Comparison of ENCODE assay signal across 25 cellular contexts in the genomic region with DNA sequence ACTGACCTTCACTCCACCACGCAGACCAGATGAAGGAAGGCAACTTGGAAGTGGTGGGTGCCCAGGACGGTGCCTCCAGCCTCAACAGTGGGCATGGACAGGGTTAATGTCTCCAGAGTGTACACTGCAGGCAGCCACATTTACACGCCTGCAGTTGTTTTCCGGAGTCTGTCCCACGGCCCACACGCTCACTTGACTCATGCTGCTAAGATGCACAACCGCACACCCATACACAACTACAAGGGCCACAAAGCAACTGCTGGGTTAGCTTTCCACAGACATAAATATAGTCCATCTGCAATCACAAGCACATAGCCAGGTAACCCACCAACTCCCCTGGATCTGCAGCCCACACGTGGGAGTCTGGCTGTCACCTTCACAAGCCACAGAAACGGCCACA. TPM values are rescaled to one million over a fixed set of nuclear protein-coding genes. Genes with fewer than 3 reads are reported as not detected.
DNase-seq lines count a peak whose midpoint lies in the region; ATAC-seq and TF ChIP-seq lines count a peak whose summit lies in the region.
"Had no signal": no experiment of that assay in that cellular context is flagged by ENCODE, and none has a peak within 500 bp of the region (broad histone marks: within the 10 kb centered on the region; RNA-seq: fewer than 3 reads in every experiment).

No MANE protein-coding gene starts in this region.

- DNase-seq in activated CD4-positive, alpha-beta T cell treated with anti-CD3 and anti-CD28 coated beads, Interleukin-2, amount 10 ng/mL, durations not matched to agents 24 days and 14 days = no peak
- no peak for DNase-seq in activated CD4-positive, alpha-beta T cell treated with anti-CD3 and anti-CD28 coated beads, Interleukin-2, amount 50 U/mL, for 4 hours
- no peak for DNase-seq in ascending aorta (ENCODE audit: low spot score in 2 of 2)
- DNase-seq in naive thymus-derived CD4-positive, alpha-beta T cell = no peak
- no peak for DNase-seq in tibial artery
- no peak for DNase-seq in BE2C
- DNase-seq in EL = no peak
- no peak for DNase-seq in NCI-H1105 (lab: John Stamatoyannopoulos, UW)
- DNase-seq: activated CD4-positive, alpha-beta T cell treated with anti-CD3 and anti-CD28 coated beads, Interleukin-2, amount 10 ng/mL, durations not matched to agents 7 days and 5 days; aorta; COR-L47; midbrain; NCI-H1436 treated with DMSO at 0.1 percent for 48 hours; NCI-H510A treated with DMSO at 0.1 percent for 48 hours; Peyer's patch; posterior cingulate gyrus; stimulated activated naive CD4-positive, alpha-beta T cell had no signal

- H3K27ac Mint-ChIP-seq in activated CD4-positive, alpha-beta T cell treated with anti-CD3 and anti-CD28 coated beads, Interleukin-2, amount 10 ng/mL, durations not matched to agents 24 days and 14 days = peak overlapping the region; percentile 35
- H3K27ac Mint-ChIP-seq in naive thymus-derived CD4-positive, alpha-beta T cell = peak overlapping the region in 5 of 9 donors; percentile 38 to 87 (median 59)
- H3K27ac Mint-ChIP-seq: activated CD4-positive, alpha-beta T cell treated with anti-CD3 and anti-CD28 coated beads, Interleukin-2, amount 10 ng/mL, durations not matched to agents 7 days and 5 days; activated T-helper 17 cell treated with anti-CD3 and anti-CD28 coated beads, Interleukin-2, amount 50 U/mL, for 72 hours; T-helper 1 cell treated with Interleukin-12 subunit alpha and Interleukin-12 subunit beta and Interleukin-4 antibody, amounts not matched to agents 30 μg/mL and 1 μg/mL, for 36 hours had no signal

- H3K36me3 ChIP-seq in ascending aorta = no peaks in the 10 kb centered on the region
- no peaks in the 10 kb centered on the region for H3K36me3 ChIP-seq in naive thymus-derived CD4-positive, alpha-beta T cell (ENCODE audit: control insufficient read depth in 2 of 3, insufficient read depth in 3 of 3, low read length in 3 of 3)
- no peaks in the 10 kb centered on the region for H3K36me3 ChIP-seq in tibial artery
- H3K36me3 ChIP-seq in BE2C = no peaks in the 10 kb centered on the region

- TF ChIP-seq CTCF in ascending aorta (IDR thresholded peaks at IDR 0.05) (no peak), tibial artery (IDR thresholded peaks at IDR 0.05) (no peak), BE2C (IDR thresholded peaks at IDR 0.05; ENCODE audit: low read depth, low read length) (no peak)

- no peaks in the 10 kb centered on the region for H3K27me3 Mint-ChIP-seq in activated CD4-positive, alpha-beta T cell treated with anti-CD3 and anti-CD28 coated beads, Interleukin-2, amount 10 ng/mL, durations not matched to agents 24 days and 14 days
- no peaks in the 10 kb centered on the region for H3K27me3 Mint-ChIP-seq in naive thymus-derived CD4-positive, alpha-beta T cell
- H3K27me3 Mint-ChIP-seq: activated CD4-positive, alpha-beta T cell treated with anti-CD3 and anti-CD28 coated beads, Interleukin-2, amount 10 ng/mL, durations not matched to agents 7 days and 5 days; activated T-helper 17 cell treated with anti-CD3 and anti-CD28 coated beads, Interleukin-2, amount 50 U/mL, for 72 hours; central memory CD8-positive, alpha-beta T cell had no signal

- H3K27me3 ChIP-seq in ascending aorta = no peaks in the 10 kb centered on the region
- no peaks in the 10 kb centered on the region for H3K27me3 ChIP-seq in naive thymus-derived CD4-positive, alpha-beta T cell (ENCODE audit: control insufficient read depth in 2 of 2, insufficient read depth in 2 of 2, low read length in 2 of 2)
- no peaks in the 10 kb centered on the region for H3K27me3 ChIP-seq in tibial artery
- H3K27me3 ChIP-seq in BE2C = 0 out of 2 replicates have a peak, but pooled peaks cover 10% of the 10 kb centered on the region
- H3K27me3 ChIP-seq: MG63, Peyer's patch had no signal

- no peak overlapping the region for H3K4me3 Mint-ChIP-seq in activated CD4-positive, alpha-beta T cell treated with anti-CD3 and anti-CD28 coated beads, Interleukin-2, amount 10 ng/mL, durations not matched to agents 24 days and 14 days
- no peak overlapping the region for H3K4me3 Mint-ChIP-seq in naive thymus-derived CD4-positive, alpha-beta T cell
- H3K4me3 Mint-ChIP-seq: activated CD4-positive, alpha-beta T cell treated with anti-CD3 and anti-CD28 coated beads, Interleukin-2, amount 10 ng/mL, durations not matched to agents 7 days and 5 days; activated T-helper 17 cell treated with anti-CD3 and anti-CD28 coated beads, Interleukin-2, amount 50 U/mL, for 72 hours; central memory CD8-positive, alpha-beta T cell; nephron; T-helper 1 cell treated with Interleukin-12 subunit alpha and Interleukin-12 subunit beta and Interleukin-4 antibody, amounts not matched to agents 30 μg/mL and 1 μg/mL, for 36 hours had no signal

- no peak overlapping the region for H3K4me3 ChIP-seq in ascending aorta
- H3K4me3 ChIP-seq in naive thymus-derived CD4-positive, alpha-beta T cell (ENCODE audit: low read length) = no peak overlapping the region
- no peak overlapping the region for H3K4me3 ChIP-seq in tibial artery
- H3K4me3 ChIP-seq in BE2C (ENCODE audit: low read depth, low read length) = no peak overlapping the region
- H3K4me3 ChIP-seq: MG63, Peyer's patch, smooth muscle cell had no signal

- no peaks in the 10 kb centered on the region for H3K9me3 Mint-ChIP-seq in activated CD4-positive, alpha-beta T cell treated with anti-CD3 and anti-CD28 coated beads, Interleukin-2, amount 10 ng/mL, durations not matched to agents 24 days and 14 days
- H3K9me3 Mint-ChIP-seq in naive thymus-derived CD4-positive, alpha-beta T cell = peaks cover 0 to under 1% (median 0%) of the 10 kb centered on the region in 11 donors
- H3K9me3 Mint-ChIP-seq: activated CD4-positive, alpha-beta T cell treated with anti-CD3 and anti-CD28 coated beads, Interleukin-2, amount 10 ng/mL, durations not matched to agents 7 days and 5 days; activated naive CD4-positive, alpha-beta T cell treated with anti-CD3 and anti-CD28 coated beads, Interleukin-2, amount 50 U/mL, for 72 hours; activated T-helper 17 cell treated with anti-CD3 and anti-CD28 coated beads, Interleukin-2, amount 50 U/mL, for 72 hours; central memory CD8-positive, alpha-beta T cell; nephron; T-helper 1 cell treated with Interleukin-12 subunit alpha and Interleukin-12 subunit beta and Interleukin-4 antibody, amounts not matched to agents 30 μg/mL and 1 μg/mL, for 36 hours had no signal

- H3K4me1 ChIP-seq in ascending aorta (no peaks in the 10 kb centered on the region), tibial artery (peaks cover 0 to 20% (median 11%) of the 10 kb centered on the region in 4 donors), BE2C (no peaks in the 10 kb centered on the region)
- H3K4me1 ChIP-seq in naive thymus-derived CD4-positive, alpha-beta T cell (ENCODE audit: control insufficient read depth in 2 of 2, insufficient read depth in 2 of 2, low read length in 2 of 2) = no peaks in the 10 kb centered on the region
- H3K4me1 ChIP-seq: Peyer's patch had no signal

- intact Hi-C loops in activated CD4-positive, alpha-beta T cell treated with anti-CD3 and anti-CD28 coated beads, Interleukin-2, amount 10 ng/mL, durations not matched to agents 24 days and 14 days (cut with micrococcal nuclease) = no loop called here
- intact Hi-C loops in ascending aorta (cut with DNase I) = no loop called here
- intact Hi-C loops in naive thymus-derived CD4-positive, alpha-beta T cell (cut with micrococcal nuclease) = no loop called here
- intact Hi-C loops in tibial artery (cut with DNase I; ENCODE audit: low total_unique reads) = loop anchor here (1.0 to 5.0 kb wide), 2 partner anchors 57 to 151 kb away; no protein-coding TSS in a partner anchor

- CTCF ChIA-PET in naive thymus-derived CD4-positive, alpha-beta T cell (lab: Charles Lee) = interaction anchor here (0.6 to 5.4 kb wide), 3 partner anchors 56 to 101 kb away, joined by 3 to 78 read pairs (median 55); a partner anchor contains a TSS

- H3K9me3 ChIP-seq in ascending aorta = no peaks in the 10 kb centered on the region
- H3K9me3 ChIP-seq in naive thymus-derived CD4-positive, alpha-beta T cell (ENCODE audit: control insufficient read depth in 2 of 3, low read length in 3 of 3) = no peaks in the 10 kb centered on the region
- no peaks in the 10 kb centered on the region for H3K9me3 ChIP-seq in tibial artery
- H3K9me3 ChIP-seq in BE2C = no peaks in the 10 kb centered on the region
- H3K9me3 ChIP-seq: MG63, Peyer's patch had no signal

- peak overlapping the region; percentile 66 to 70 for H3K27ac ChIP-seq in ascending aorta
- H3K27ac ChIP-seq in naive thymus-derived CD4-positive, alpha-beta T cell (ENCODE audit: low read depth, low read length) = no peak overlapping the region
- peak overlapping the region; percentile 67 to 73 for H3K27ac ChIP-seq in tibial artery
- H3K27ac ChIP-seq: 22Rv1 had no signal

- no peaks in the 10 kb centered on the region for H3K36me3 Mint-ChIP-seq in activated CD4-positive, alpha-beta T cell treated with anti-CD3 and anti-CD28 coated beads, Interleukin-2, amount 10 ng/mL, durations not matched to agents 24 days and 14 days (ENCODE audit: low read depth)
- H3K36me3 Mint-ChIP-seq in naive thymus-derived CD4-positive, alpha-beta T cell = no peaks in the 10 kb centered on the region
- H3K36me3 Mint-ChIP-seq: activated naive CD4-positive, alpha-beta T cell treated with anti-CD3 and anti-CD28 coated beads, Interleukin-2, amount 50 U/mL, for 72 hours had no signal

- ATAC-seq in naive thymus-derived CD4-positive, alpha-beta T cell = no peak
- ATAC-seq: activated naive CD4-positive, alpha-beta T cell treated with anti-CD3 and anti-CD28 coated beads, Interleukin-2, amount 50 U/mL, for 72 hours had no signal

- POLR2A ChIA-PET in naive thymus-derived CD4-positive, alpha-beta T cell (lab: Charles Lee) = interaction anchor here (0.7 to 8.2 kb wide), 3 partner anchors 55 to 100 kb away, joined by 3 to 109 read pairs (median 66); a partner anchor contains a TSS

- H3K4me1 Mint-ChIP-seq in activated CD4-positive, alpha-beta T cell treated with anti-CD3 and anti-CD28 coated beads, Interleukin-2, amount 10 ng/mL, durations not matched to agents 24 days and 14 days = peaks cover 14% of the 10 kb centered on the region
- peaks cover 3 to 12% (median 7%) of the 10 kb centered on the region in 7 donors for H3K4me1 Mint-ChIP-seq in naive thymus-derived CD4-positive, alpha-beta T cell

RNA-seq across cellular contexts. Expression of a gene that starts 12.6 kb away (rescaled TPM):
- total RNA-seq in activated CD4-positive, alpha-beta T cell treated with anti-CD3 and anti-CD28 coated beads, Interleukin-2, amount 10 ng/mL, durations not matched to agents 24 days and 14 days = 0.19 and 0.70 TPM in 2 replicates
- total RNA-seq in ascending aorta = 122 TPM
- total RNA-seq in naive thymus-derived CD4-positive, alpha-beta T cell = under 1 TPM in 4 of 5 experiments, not detected in 1; 0.12 to 0.54 (median 0.35) TPM
- under 1 TPM; 0.16 to 0.19 TPM for polyA plus RNA-seq in naive thymus-derived CD4-positive, alpha-beta T cell
- 1.8 TPM for polyA plus RNA-seq in BE2C (2012; ENCODE audit: insufficient read depth, insufficient read length, low read depth)

RNA-seq across cellular contexts. Expression of a gene that starts 13.4 kb away (rescaled TPM):
- total RNA-seq in activated CD4-positive, alpha-beta T cell treated with anti-CD3 and anti-CD28 coated beads, Interleukin-2, amount 10 ng/mL, durations not matched to agents 24 days and 14 days = 0.70 and 1.0 TPM in 2 replicates
- total RNA-seq in ascending aorta = not detected
- 1 to 10 TPM in 2 of 5 experiments, under 1 TPM in 3; 0.24 to 4.1 (median 0.74) TPM for total RNA-seq in naive thymus-derived CD4-positive, alpha-beta T cell
- polyA plus RNA-seq in naive thymus-derived CD4-positive, alpha-beta T cell = not detected
- polyA plus RNA-seq in BE2C (2012; ENCODE audit: insufficient read depth, insufficient read length, low read depth) = 5.4 TPM

RNA-seq across cellular contexts. Expression of a gene that starts 57.7 kb away (rescaled TPM):
- total RNA-seq in activated CD4-positive, alpha-beta T cell treated with anti-CD3 and anti-CD28 coated beads, Interleukin-2, amount 10 ng/mL, durations not matched to agents 24 days and 14 days = 256 and 258 TPM in 2 replicates
- total RNA-seq in ascending aorta = 81.1 TPM
- 100 to 1,000 TPM; 253 to 319 (median 280) TPM for total RNA-seq in naive thymus-derived CD4-positive, alpha-beta T cell
- 10 to 100 TPM; 51.4 to 81.6 TPM for polyA plus RNA-seq in naive thymus-derived CD4-positive, alpha-beta T cell
- polyA plus RNA-seq in BE2C (2012; ENCODE audit: insufficient read depth, insufficient read length, low read depth) = 344 TPM

Comparison
In these comparisons a context has a peak if more than half of its experiments do, and no peak if none do; other contexts are left out.
1. RNA of a gene that starts 12.6 kb away (total RNA-seq): 122 TPM in ascending aorta (single experiment); 0.19 to 0.70 TPM in activated CD4-positive, alpha-beta T cell treated with anti-CD3 and anti-CD28 coated beads, Interleukin-2, amount 10 ng/mL, durations not matched to agents 24 days and 14 days and 0.12 to 0.54 TPM in naive thymus-derived CD4-positive, alpha-beta T cell; every median in the first group is over 10 times any median in the second.